In genomic region chr14:104436741-104437701, GRCh38 we compare ENCODE assay signal across 9 cellular contexts.
A peak's percentile ranks its signal among the peaks of the same experiment; 100 is the strongest.
DNase-seq lines count a peak whose midpoint lies in the region; TF ChIP-seq lines count a peak whose summit lies in the region.
"Had no signal": no experiment of that assay in that cellular context is flagged by ENCODE, and none has a peak within 500 bp of the region (broad histone marks: within the 10 kb centered on the region; RNA-seq: fewer than 3 reads in every experiment).

No MANE protein-coding gene starts in this region.

- H3K27ac Mint-ChIP-seq in nephron: peak overlapping the region in 2 of 3 experiments; percentile 47 to 57

- DNase-seq in AG20443 (ENCODE audit: low spot score): peak; percentile 8
- DNase-seq in NCI-H1105 (lab: John Stamatoyannopoulos, UW): peak; percentile 89
- DNase-seq in adrenal gland: peak in 2 of 7 donors; percentile 19 to 52
- no peak for DNase-seq in GM19238 (ENCODE audit: insufficient read length, low spot score)
- DNase-seq in DMS53 (lab: John Stamatoyannopoulos, UW): no peak
- no peak for DNase-seq in esophagus squamous epithelium (lab: John Stamatoyannopoulos, UW)
- no peak for DNase-seq in hepatic stellate cell (ENCODE audit: low spot score)
- DNase-seq: stimulated activated naive CD8-positive, alpha-beta T cell treated with anti-CD3 and anti-CD28 coated beads, Interleukin-15, Interleukin-2, amounts not matched to agents 100 U/mL and 50 U/mL, for 24 hours had no signal

- H3K27me3 ChIP-seq in adrenal gland: no peaks in the 10 kb centered on the region
- peaks cover 0 to under 1% (median 0%) of the 10 kb centered on the region in 4 donors for H3K27me3 ChIP-seq in esophagus squamous epithelium

- intact Hi-C loops in adrenal gland (cut with DNase I) (no loop called here), esophagus squamous epithelium (cut with DNase I) (no loop called here)

- no peak for TF ChIP-seq POLR2A in adrenal gland (IDR thresholded peaks at IDR 0.05)
- no peak for TF ChIP-seq POLR2A in esophagus squamous epithelium (IDR thresholded peaks at IDR 0.05)

- H3K4me3 ChIP-seq in adrenal gland: no peak overlapping the region
- H3K4me3 ChIP-seq in esophagus squamous epithelium: peak overlapping the region in 1 of 4 donors; percentile 40

- H3K9me3 Mint-ChIP-seq in nephron: peaks cover 8% of the 10 kb centered on the region

- H3K27ac ChIP-seq in adrenal gland: peak overlapping the region in 3 of 5 donors; percentile 6 to 84 (median 66)
- H3K27ac ChIP-seq in esophagus squamous epithelium: peak overlapping the region in 2 of 4 donors; percentile 19 to 66

- H3K36me3 ChIP-seq in adrenal gland (replicated peaks in 1 of 2): no peaks in the 10 kb centered on the region
- no peaks in the 10 kb centered on the region for H3K36me3 ChIP-seq in esophagus squamous epithelium

- peak overlapping the region in 1 of 3 experiments; percentile 38 for H3K4me3 Mint-ChIP-seq in nephron

- H3K4me1 ChIP-seq in adrenal gland (replicated peaks in 1 of 2): peaks cover 6 to 13% of the 10 kb centered on the region in 2 donors
- H3K4me1 ChIP-seq in esophagus squamous epithelium: peaks cover 0 to 18% (median 7%) of the 10 kb centered on the region in 3 donors

- H3K4me1 Mint-ChIP-seq in nephron: no peaks in the 10 kb centered on the region

- H3K27me3 Mint-ChIP-seq in nephron (ENCODE audit: low read depth): peaks cover 15% of the 10 kb centered on the region

- H3K36me3 Mint-ChIP-seq in nephron (ENCODE audit: low read depth): peaks cover 5% of the 10 kb centered on the region

- 71 to 82% (median 78%) methylated on average over 9 to 15 of the region's 15 CpGs for WGBS in adrenal gland, 4 donors
- 64% methylated on average over 3 of the region's 15 CpGs; no CpG with 5 or more reads in 1 of the 2 donors for WGBS in esophagus squamous epithelium, 2 donors

- no peak for TF ChIP-seq CTCF in adrenal gland (IDR thresholded peaks at IDR 0.05)
- TF ChIP-seq CTCF in nephron (IDR thresholded peaks at IDR 0.05; ENCODE audit: unreplicated experiment in 3 of 3): no peak
- TF ChIP-seq CTCF in esophagus squamous epithelium (IDR thresholded peaks at IDR 0.05): no peak

- H3K9me3 ChIP-seq in adrenal gland (replicated peaks in 1 of 3) (no peaks in the 10 kb centered on the region), esophagus squamous epithelium (no peaks in the 10 kb centered on the region)

Comparison
In these comparisons a context has a peak if more than half of its experiments do, and no peak if none do; other contexts are left out.
1. DNase-seq: peak in AG20443 (single experiment) and NCI-H1105 (single experiment); none in GM19238 (single experiment), DMS53 (single experiment), esophagus squamous epithelium (single experiment) and hepatic stellate cell (single experiment).